9 cellular contexts compared by ENCODE assay signal in genomic region chr11:12376259-12376971, GRCh38. TPM values are rescaled to one million over a fixed set of nuclear protein-coding genes. Genes with fewer than 3 reads are reported as not detected.
DNase-seq lines count a peak whose midpoint lies in the region; ATAC-seq and TF ChIP-seq lines count a peak whose summit lies in the region.
"Had no signal": no experiment of that assay in that cellular context is flagged by ENCODE, and none has a peak within 500 bp of the region (broad histone marks: within the 10 kb centered on the region; RNA-seq: fewer than 3 reads in every experiment).

No MANE protein-coding gene starts in this region.

- peaks cover 10% of the 10 kb centered on the region for H3K36me3 Mint-ChIP-seq in WTC11

- POLR2A ChIA-PET in WTC11 (lab: Charles Lee) (interaction anchor here (0.8 to 2.1 kb wide), 8 partner anchors 10 to 488 kb away, joined by 3 to 11 read pairs (median 4); no protein-coding TSS in a partner anchor), GM10248 (lab: Yijun Ruan, JAX) (no interaction called here)

- no peak for ATAC-seq in WTC11

- H3K9me3 Mint-ChIP-seq in WTC11, result peaks cover 22% of the 10 kb centered on the region

- TF ChIP-seq CTCF in WTC11 (IDR thresholded peaks at IDR 0.05) (no peak), GM10248 (IDR thresholded peaks at IDR 0.05; ENCODE audit: control extremely low read depth, extremely low read depth, low read depth, missing control alignments) (no peak), GM20000 (IDR thresholded peaks at IDR 0.05; ENCODE audit: extremely low read depth, missing control alignments) (no peak)

- CTCF ChIA-PET in WTC11 (lab: Charles Lee), result interaction anchor here (0.5 to 3.1 kb wide), 14 partner anchors 10 to 587 kb away, joined by 3 to 36 read pairs (median 4); no protein-coding TSS in a partner anchor
- CTCF ChIA-PET in GM10248 (lab: Yijun Ruan, JAX), result interaction anchor here (1.0 to 1.5 kb wide), 3 partner anchors 12 to 44 kb away, joined by 3 to 7 read pairs (median 3); no protein-coding TSS in a partner anchor

- peaks cover 29% of the 10 kb centered on the region for H3K27me3 Mint-ChIP-seq in WTC11 (ENCODE audit: low read depth)

- peaks cover 23% of the 10 kb centered on the region for H3K4me1 Mint-ChIP-seq in WTC11

- H3K27ac Mint-ChIP-seq in WTC11, result peak overlapping the region; percentile 68; the same call in 1 of the 2 replicates
- H3K27ac Mint-ChIP-seq: naive B cell had no signal

- peak overlapping the region; percentile 77 for H3K4me3 Mint-ChIP-seq in WTC11
- H3K4me3 Mint-ChIP-seq: naive B cell had no signal

- DNase-seq in ELR (ENCODE audit: low read depth) (peak; percentile 19), WTC11 (ENCODE audit: low spot score) (no peak), glomerular visceral epithelial cell (ENCODE audit: extremely low spot score) (peak; percentile 33), retina (peak; percentile 50), T-helper 9 cell (no peak), GM10248 (ENCODE audit: extremely low spot score) (no peak), SIG-M5 (lab: John Stamatoyannopoulos, UW) (no peak), GM20000 (ENCODE audit: low spot score) (no peak)
- DNase-seq: naive B cell had no signal

TF ChIP-seq in WTC11, 78 proteins besides CTCF, POLR2A, EP300 and RAD21:
- TF ChIP-seq AR (CRISPR knock-in tag; IDR thresholded peaks at IDR 0.05) (no peak), SMAD3 (CRISPR knock-in tag; IDR thresholded peaks at IDR 0.05; ENCODE audit: borderline replicate concordance) (no peak), ZNF138 (CRISPR knock-in tag; conservative IDR thresholded peaks at IDR 0.05) (no peak), ZNF416 (CRISPR knock-in tag; IDR thresholded peaks at IDR 0.05) (no peak), ATF1 (CRISPR knock-in tag; IDR thresholded peaks at IDR 0.05) (no peak), JAZF1 (CRISPR knock-in tag; IDR thresholded peaks at IDR 0.05) (no peak), GRHL2 (CRISPR knock-in tag; IDR thresholded peaks at IDR 0.05; ENCODE audit: insufficient replicate concordance, severe bottlenecking) (no peak), STAT6 (CRISPR knock-in tag; conservative IDR thresholded peaks at IDR 0.05; ENCODE audit: low read depth) (no peak), CBFB (CRISPR knock-in tag; IDR thresholded peaks at IDR 0.05; ENCODE audit: low read depth) (no peak), GABPB1 (CRISPR knock-in tag; IDR thresholded peaks at IDR 0.05) (no peak), NR3C1 (CRISPR knock-in tag; conservative IDR thresholded peaks at IDR 0.05; ENCODE audit: low read depth) (no peak)

RNA-seq across cellular contexts. Expression of gene PARVA, which starts 1.0 kb away (rescaled TPM):
- total RNA-seq in WTC11 (2021), result 8.4 to 10.4 TPM (median 9.0 TPM) in 3 replicates

Comparison
In these comparisons a context has a peak if more than half of its experiments do, and no peak if none do; other contexts are left out.
1. DNase-seq: peak in ELR (single experiment), glomerular visceral epithelial cell (single experiment) and retina (single experiment); none in WTC11 (single experiment), T-helper 9 cell (single experiment), GM10248 (single experiment), SIG-M5 (single experiment) and GM20000 (single experiment).